In the genomic region with DNA sequence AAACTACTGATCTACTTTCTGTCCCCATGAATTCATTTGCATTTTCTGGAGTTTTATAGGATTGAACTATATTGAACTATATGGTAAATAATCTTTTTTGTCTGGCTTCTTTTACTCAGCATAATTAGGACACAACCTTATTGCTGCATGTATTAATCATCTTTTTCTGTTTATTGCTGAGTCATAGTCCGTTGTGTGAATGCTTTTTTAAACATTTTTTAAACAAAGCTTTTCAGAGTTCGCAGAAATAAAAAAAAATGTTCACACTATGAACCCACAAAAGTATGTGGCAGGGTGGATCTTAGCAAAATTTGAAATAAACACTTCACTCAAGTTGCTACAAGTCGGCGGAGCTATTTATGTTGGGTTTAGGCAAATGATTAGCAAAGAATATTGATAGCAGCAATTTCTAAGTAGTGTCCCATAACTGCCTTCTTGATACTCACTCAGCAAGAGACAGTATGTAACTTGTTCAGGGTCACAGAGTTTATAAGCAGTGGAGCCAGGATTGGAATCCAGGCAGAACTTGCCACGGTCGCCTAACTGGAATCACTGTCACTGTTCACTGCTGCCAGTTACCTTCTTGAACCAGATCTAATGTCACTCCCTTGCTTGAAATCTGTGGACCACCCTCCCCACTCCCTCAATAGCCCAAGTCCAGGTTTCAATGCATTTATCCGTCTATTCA, we compare ENCODE assay signal across 18 cellular contexts.
"Had no signal": no experiment of that assay in that cellular context is flagged by ENCODE, and none has a peak within 500 bp of the region (broad histone marks: within the 10 kb centered on the region; RNA-seq: fewer than 3 reads in every experiment).

No MANE protein-coding gene starts in this region.

- H3K27ac ChIP-seq: body of pancreas, epithelial cell of prostate, heart left ventricle, left ventricle myocardium inferior, neural progenitor cell, pancreas, stomach, thyroid gland had no signal

- H3K4me2 ChIP-seq: neural progenitor cell had no signal

- DNase-seq: activated CD4-positive, alpha-beta T cell treated with anti-CD3 and anti-CD28 coated beads, Interleukin-2, amount 50 U/mL, for 4 hours; activated effector memory CD4-positive, alpha-beta T cell treated with Interleukin-2 at 50 U/mL for 16 hours; activated T-cell treated with anti-CD3 and anti-CD28 coated beads, Interleukin-2, amount 50 U/mL, for 24 hours; amniotic stem cell; body of pancreas; cortex of kidney; effector CD8-positive, alpha-beta T cell; heart left ventricle; left ventricle myocardium inferior; pancreas; stimulated activated CD4-positive, alpha-beta T cell treated with anti-CD3 and anti-CD28 coated beads, Interleukin-4, amount 100 ng/mL, for 24 hours; stomach; T-helper 17 cell; thyroid gland had no signal

- H3K9me3 ChIP-seq: body of pancreas, heart left ventricle, left ventricle myocardium inferior, pancreas, stomach, thyroid gland had no signal

- H3K4me3 ChIP-seq: body of pancreas, heart left ventricle, left ventricle myocardium inferior, neural progenitor cell, pancreas, stomach, thyroid gland had no signal

- FAIRE-seq: frontal cortex, islet of Langerhans, pancreas had no signal

- H2AFZ ChIP-seq: neural progenitor cell had no signal

- H3K36me3 ChIP-seq: heart left ventricle, left ventricle myocardium inferior, neural progenitor cell, pancreas, stomach, thyroid gland had no signal

- H3K9ac ChIP-seq: neural progenitor cell had no signal

- ATAC-seq: body of pancreas, heart left ventricle, T-helper 17 cell had no signal

- H3K27me3 ChIP-seq: body of pancreas, thyroid gland had no signal
